ENCODE assay signal across 8 cellular contexts in the genomic region with DNA sequence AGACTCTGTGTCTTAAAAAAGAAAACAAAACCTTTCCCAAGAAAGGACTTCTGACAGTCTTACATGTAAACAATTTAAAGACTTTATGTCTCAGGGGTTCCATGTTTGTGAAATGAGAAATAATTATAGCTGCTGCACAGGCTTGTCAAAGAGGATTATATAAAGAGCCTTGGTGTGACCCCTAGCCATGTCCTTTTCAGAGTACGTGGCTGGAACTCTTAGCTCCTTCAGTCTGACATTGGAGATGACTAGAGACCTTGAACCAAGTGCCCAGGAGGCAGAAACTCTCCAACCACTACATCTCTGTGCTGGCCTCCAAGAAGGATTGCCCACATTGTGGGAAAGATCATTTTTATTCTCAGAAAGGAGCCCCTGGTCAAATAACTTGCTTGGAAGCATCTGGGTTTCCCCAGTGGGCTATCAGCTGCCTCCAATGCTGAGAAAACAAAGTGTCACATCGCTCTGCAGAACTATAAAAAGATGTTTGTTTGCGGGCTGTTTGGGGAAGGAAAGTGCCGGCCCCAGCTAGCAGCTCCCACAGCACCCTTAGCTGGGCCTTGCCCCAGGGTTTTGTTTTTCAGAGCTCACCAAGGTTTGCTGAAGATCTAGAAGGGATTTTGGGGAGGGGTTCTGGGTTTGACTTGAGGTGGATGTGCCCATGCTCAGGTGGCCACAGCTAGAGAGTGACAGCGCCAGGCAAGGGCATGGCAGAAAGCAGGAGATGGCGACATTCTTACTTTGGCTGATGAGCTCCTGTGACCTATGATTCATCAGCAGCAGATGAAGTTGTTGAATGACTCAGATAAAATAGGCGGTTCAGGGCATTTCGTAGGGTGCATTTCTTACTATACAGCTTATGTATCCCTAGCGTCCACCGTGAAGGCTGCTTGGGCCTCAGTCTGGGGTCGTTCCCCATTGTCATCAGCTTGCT. TPM values are rescaled to one million over a fixed set of nuclear protein-coding genes. Genes with fewer than 3 reads are reported as not detected.
DNase-seq lines count a peak whose midpoint lies in the region; ATAC-seq and TF ChIP-seq lines count a peak whose summit lies in the region.
"Not testable (repeated sequence)": the region's sequence is repeated elsewhere in the genome, so short reads cannot be mapped to it uniquely, and the experiment has no call there.

No MANE protein-coding gene starts in this region.

- POLR2A ChIA-PET in Panc1 (lab: Charles Lee); activated CD8-positive, alpha-beta T cell treated with anti-CD3 and anti-CD28 coated beads, Interleukin-2, amount 10 ng/mL, durations not matched to agents 7 days and 5 days (lab: Charles Lee): not testable (repeated sequence)

- H3K27ac Mint-ChIP-seq in activated CD8-positive, alpha-beta T cell treated with anti-CD3 and anti-CD28 coated beads, Interleukin-2, amount 10 ng/mL, durations not matched to agents 7 days and 5 days: not testable (repeated sequence)

- CTCF ChIA-PET in Panc1 (lab: Charles Lee); activated CD8-positive, alpha-beta T cell treated with anti-CD3 and anti-CD28 coated beads, Interleukin-2, amount 10 ng/mL, durations not matched to agents 7 days and 5 days (lab: Charles Lee): not testable (repeated sequence)

- not testable (repeated sequence) for H3K4me3 ChIP-seq in ACC112 (ENCODE audit: low read depth, low read length); Panc1 (ENCODE audit: low read depth in 2 of 2, low read length in 2 of 2); choroid plexus epithelial cell (ENCODE audit: low read depth, low read length)

- H3K27me3 ChIP-seq in ACC112 (ENCODE audit: insufficient read depth, low read length); Panc1 (ENCODE audit: control insufficient read depth, insufficient read depth, low read length): not testable (repeated sequence)

- H3K4me1 ChIP-seq in ACC112 (ENCODE audit: control insufficient read depth, insufficient read depth, low read length, unreplicated experiment); Panc1 (ENCODE audit: control insufficient read depth, insufficient read depth, low read length): not testable (repeated sequence)

- H2AFZ ChIP-seq in ACC112 (ENCODE audit: low read length, unreplicated experiment): not testable (repeated sequence)

- peaks cover 32% of the 10 kb centered on the region for H3K4me1 Mint-ChIP-seq in activated CD8-positive, alpha-beta T cell treated with anti-CD3 and anti-CD28 coated beads, Interleukin-2, amount 10 ng/mL, durations not matched to agents 7 days and 5 days (ENCODE audit: low read depth)

- H3K9me3 Mint-ChIP-seq in activated CD8-positive, alpha-beta T cell treated with anti-CD3 and anti-CD28 coated beads, Interleukin-2, amount 10 ng/mL, durations not matched to agents 7 days and 5 days (ENCODE audit: insufficient read depth): not testable (repeated sequence)

- not testable (repeated sequence) for H3K79me2 ChIP-seq in ACC112 (ENCODE audit: control insufficient read depth, insufficient read depth, low read length, unreplicated experiment)

- not testable (repeated sequence) for TF ChIP-seq CTCF in Panc1 (IDR thresholded peaks at IDR 0.05); choroid plexus epithelial cell (conservative IDR thresholded peaks at IDR 0.05; ENCODE audit: low read depth, low read length)

- ATAC-seq in GM18520 (IDR thresholded peaks at IDR 0.05; ENCODE audit: unreplicated experiment) (peak; percentile 66), HG03565 (IDR thresholded peaks at IDR 0.05; ENCODE audit: unreplicated experiment) (peak; percentile 47), Panc1 (peak; percentile 83), left cardiac atrium (peak; percentile 66 to 83), sciatic nerve (peak; percentile 57)
- peak; percentile 50 for ATAC-seq in activated CD8-positive, alpha-beta T cell treated with anti-CD3 and anti-CD28 coated beads, Interleukin-2, amount 10 ng/mL, durations not matched to agents 7 days and 5 days

- in situ Hi-C loops in Panc1 (cut with HindIII; ENCODE audit: low pct_unique_long_range_greater_than_20kb, low sequenced_read_pairs): not testable (repeated sequence)

- H3K4me3 Mint-ChIP-seq in activated CD8-positive, alpha-beta T cell treated with anti-CD3 and anti-CD28 coated beads, Interleukin-2, amount 10 ng/mL, durations not matched to agents 7 days and 5 days: not testable (repeated sequence)

- peaks cover 50% of the 10 kb centered on the region for H3K36me3 Mint-ChIP-seq in activated CD8-positive, alpha-beta T cell treated with anti-CD3 and anti-CD28 coated beads, Interleukin-2, amount 10 ng/mL, durations not matched to agents 7 days and 5 days (ENCODE audit: low read depth)

- not testable (repeated sequence) for DNase-seq in Panc1 (ENCODE audit: low read depth, low spot score); left cardiac atrium; sciatic nerve (ENCODE audit: low spot score)
- peak; percentile 25 for DNase-seq in activated CD8-positive, alpha-beta T cell treated with anti-CD3 and anti-CD28 coated beads, Interleukin-2, amount 10 ng/mL, durations not matched to agents 7 days and 5 days
- DNase-seq in choroid plexus epithelial cell (ENCODE audit: low read depth): peak; percentile 90

- H3K27ac ChIP-seq in ACC112 (ENCODE audit: low read depth, low read length): peak overlapping the region; percentile 56; the same call in 1 of the 2 replicates
- H3K27ac ChIP-seq in Panc1 (ENCODE audit: low read length): not testable (repeated sequence)

- H3K36me3 ChIP-seq in ACC112 (ENCODE audit: insufficient read depth, low read length): peaks cover 17% of the 10 kb centered on the region; the same call in 1 of the 2 replicates
- H3K36me3 ChIP-seq in Panc1 (ENCODE audit: control insufficient read depth, insufficient read depth, low read length): peaks cover 23% of the 10 kb centered on the region

- H3K9me3 ChIP-seq in Panc1 (ENCODE audit: control insufficient read depth, insufficient read depth, low read depth, low read length): not testable (repeated sequence)

- BruUV-seq in Panc1 (replicated peaks; lab: Mats Ljungman, UMichigan): not testable (repeated sequence)

- intact Hi-C loops in Panc1 (cut with micrococcal nuclease; ENCODE audit: unreplicated experiment); left cardiac atrium (cut with DNase I); sciatic nerve (cut with DNase I): not testable (repeated sequence)

- H3K27me3 Mint-ChIP-seq in activated CD8-positive, alpha-beta T cell treated with anti-CD3 and anti-CD28 coated beads, Interleukin-2, amount 10 ng/mL, durations not matched to agents 7 days and 5 days (ENCODE audit: low read depth): not testable (repeated sequence)

RNA-seq across cellular contexts. Expression of a gene that starts 6.9 kb away (rescaled TPM):
- total RNA-seq in Panc1 (2021; ENCODE audit: unreplicated experiment): 28.0 TPM
- polyA plus RNA-seq in Panc1 (2012; ENCODE audit: insufficient read length): 22.4 TPM
- 10 to 100 TPM; 31.1 to 32.6 TPM for total RNA-seq in activated CD8-positive, alpha-beta T cell treated with anti-CD3 and anti-CD28 coated beads, Interleukin-2, amount 10 ng/mL, durations not matched to agents 7 days and 5 days
- total RNA-seq in left cardiac atrium: 10 to 100 TPM in 1 of 2 donors, 1 to 10 TPM in 1; 9.2 to 11.3 TPM
- total RNA-seq in sciatic nerve: 26.9 TPM
